ENCODE assay signal across 18 cellular contexts in the genomic region with DNA sequence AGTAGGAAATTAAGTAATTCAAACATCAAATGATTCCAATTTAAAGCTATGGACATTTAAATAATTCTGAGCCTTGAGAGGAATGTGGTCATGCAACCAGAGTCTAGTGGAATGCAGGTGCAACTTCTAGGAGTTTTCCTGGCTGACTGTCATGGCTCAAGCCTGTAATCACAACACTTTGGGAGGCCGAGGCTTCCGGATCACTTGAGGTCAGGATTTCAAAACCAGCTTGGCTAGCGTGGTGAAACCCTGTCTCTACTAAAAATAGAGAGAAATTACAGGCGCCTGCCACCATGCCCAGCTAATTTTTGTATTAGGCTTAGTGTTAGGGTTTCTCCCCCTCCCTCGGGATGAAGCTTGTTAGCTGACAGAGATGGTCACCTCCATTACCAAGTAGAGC. TPM values are rescaled to one million over a fixed set of nuclear protein-coding genes. Genes with fewer than 3 reads are reported as not detected.
A peak's percentile ranks its signal among the peaks of the same experiment; 100 is the strongest.
DNase-seq lines count a peak whose midpoint lies in the region; ATAC-seq and TF ChIP-seq lines count a peak whose summit lies in the region.
"Had no signal": no experiment of that assay in that cellular context is flagged by ENCODE, and none has a peak within 500 bp of the region (broad histone marks: within the 10 kb centered on the region; RNA-seq: fewer than 3 reads in every experiment).

No MANE protein-coding gene starts in this region.

- no peaks in the 10 kb centered on the region for H3K36me3 ChIP-seq in gastrocnemius medialis
- H3K36me3 ChIP-seq: breast epithelium had no signal

- H3K27me3 ChIP-seq in gastrocnemius medialis = no peaks in the 10 kb centered on the region
- H3K27me3 ChIP-seq: breast epithelium, sigmoid colon had no signal

- ATAC-seq in WTC11 (no peak), gastrocnemius medialis (peak; percentile 89 to 90), GM18868 (IDR thresholded peaks at IDR 0.05; ENCODE audit: unreplicated experiment) (no peak)

- H3K4me3 Mint-ChIP-seq in WTC11 = no peak overlapping the region

- TF ChIP-seq CTCF in WTC11 (IDR thresholded peaks at IDR 0.05) (no peak), gastrocnemius medialis (IDR thresholded peaks at IDR 0.05 in 4 of 5, conservative IDR thresholded peaks at IDR 0.05 in 1 of 5) (no peak)

- no peaks in the 10 kb centered on the region for H3K9me3 Mint-ChIP-seq in WTC11

- no peaks in the 10 kb centered on the region for H3K9me3 ChIP-seq in gastrocnemius medialis
- H3K9me3 ChIP-seq: breast epithelium, sigmoid colon had no signal

- intact Hi-C loops in gastrocnemius medialis (cut with DNase I; ENCODE audit: low total_unique reads) = loop anchor here (2.0 to 10.0 kb wide), 2 partner anchors 37 to 571 kb away; a partner anchor contains a TSS

- H3K36me3 Mint-ChIP-seq in WTC11 = peaks cover 6% of the 10 kb centered on the region; the same call in 1 of the 2 replicates

- H3K4me1 Mint-ChIP-seq in WTC11 = peaks cover 35% of the 10 kb centered on the region

- H3K4me1 ChIP-seq in gastrocnemius medialis = peaks cover 25 to 27% of the 10 kb centered on the region in 2 donors
- H3K4me1 ChIP-seq: breast epithelium had no signal

- CTCF ChIA-PET in WTC11 (lab: Charles Lee) = no interaction called here

- no peak overlapping the region for H3K4me3 ChIP-seq in gastrocnemius medialis
- H3K4me3 ChIP-seq: breast epithelium, sigmoid colon had no signal

- TF ChIP-seq POLR2A in gastrocnemius medialis (IDR thresholded peaks at IDR 0.05) = no peak

- DNase-seq in SKM-1 treated with dmso at 0.1 percent for 144 hours (lab: John Stamatoyannopoulos, UW; ENCODE audit: unreplicated experiment) (peak; percentile 32), SKM-1 (lab: John Stamatoyannopoulos, UW; ENCODE audit: unreplicated experiment) (no peak), WTC11 (ENCODE audit: low spot score) (no peak), islet precursor cell (peak; percentile 71), gastrocnemius medialis (peak; percentile 63 to 85), NCI-H1930 (lab: John Stamatoyannopoulos, UW) (no peak)
- DNase-seq in stimulated activated naive CD4-positive, alpha-beta T cell (lab: John Stamatoyannopoulos, UW) = no peak
- DNase-seq: 8988T; activated CD4-positive, alpha-beta memory T cell treated with anti-CD3 and anti-CD28 coated beads, Interleukin-2, amount 10 ng/mL, durations not matched to agents 7 days and 5 days; activated gamma-delta T cell; foreskin melanocyte; NCI-H1694; NCI-H524 treated with DMSO at 0.1 percent for 48 hours; sigmoid colon; stimulated activated naive CD4-positive, alpha-beta T cell treated with Interleukin-2 at 50 U/mL for 16 hours; T1000 had no signal

- POLR2A ChIA-PET in WTC11 (lab: Charles Lee) = no interaction called here

- peak overlapping the region; percentile 80 to 88 (median 84) for H3K27ac ChIP-seq in gastrocnemius medialis
- H3K27ac ChIP-seq: breast epithelium, sigmoid colon had no signal

- in situ Hi-C loops in gastrocnemius medialis (cut with MboI; ENCODE audit: low sequenced_read_pairs in 4 of 4) = no loop called here

- H3K27me3 Mint-ChIP-seq in WTC11 (ENCODE audit: low read depth) = peaks cover 8% of the 10 kb centered on the region
- H3K27me3 Mint-ChIP-seq: activated CD4-positive, alpha-beta memory T cell treated with anti-CD3 and anti-CD28 coated beads, Interleukin-2, amount 10 ng/mL, durations not matched to agents 7 days and 5 days had no signal

- peak overlapping the region; percentile 89 for H3K27ac Mint-ChIP-seq in WTC11

TF ChIP-seq in WTC11, 78 proteins besides CTCF, POLR2A, EP300 and RAD21:
- TF ChIP-seq, protein P1, sequence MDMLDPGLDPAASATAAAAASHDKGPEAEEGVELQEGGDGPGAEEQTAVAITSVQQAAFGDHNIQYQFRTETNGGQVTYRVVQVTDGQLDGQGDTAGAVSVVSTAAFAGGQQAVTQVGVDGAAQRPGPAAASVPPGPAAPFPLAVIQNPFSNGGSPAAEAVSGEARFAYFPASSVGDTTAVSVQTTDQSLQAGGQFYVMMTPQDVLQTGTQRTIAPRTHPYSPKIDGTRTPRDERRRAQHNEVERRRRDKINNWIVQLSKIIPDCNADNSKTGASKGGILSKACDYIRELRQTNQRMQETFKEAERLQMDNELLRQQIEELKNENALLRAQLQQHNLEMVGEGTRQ (CRISPR knock-in tag; IDR thresholded peaks at IDR 0.05) = no peak
- TF ChIP-seq ZNF219 (CRISPR knock-in tag; IDR thresholded peaks at IDR 0.05; ENCODE audit: borderline replicate concordance) = no peak
- no peak for TF ChIP-seq CREB1 (CRISPR knock-in tag; IDR thresholded peaks at IDR 0.05)
- no peak for TF ChIP-seq TEAD4 (CRISPR knock-in tag; IDR thresholded peaks at IDR 0.05)
- no peak for TF ChIP-seq RELA (CRISPR knock-in tag; IDR thresholded peaks at IDR 0.05; ENCODE audit: borderline replicate concordance)
- no peak for TF ChIP-seq SMAD3 (CRISPR knock-in tag; IDR thresholded peaks at IDR 0.05; ENCODE audit: borderline replicate concordance)
- TF ChIP-seq, protein P2, sequence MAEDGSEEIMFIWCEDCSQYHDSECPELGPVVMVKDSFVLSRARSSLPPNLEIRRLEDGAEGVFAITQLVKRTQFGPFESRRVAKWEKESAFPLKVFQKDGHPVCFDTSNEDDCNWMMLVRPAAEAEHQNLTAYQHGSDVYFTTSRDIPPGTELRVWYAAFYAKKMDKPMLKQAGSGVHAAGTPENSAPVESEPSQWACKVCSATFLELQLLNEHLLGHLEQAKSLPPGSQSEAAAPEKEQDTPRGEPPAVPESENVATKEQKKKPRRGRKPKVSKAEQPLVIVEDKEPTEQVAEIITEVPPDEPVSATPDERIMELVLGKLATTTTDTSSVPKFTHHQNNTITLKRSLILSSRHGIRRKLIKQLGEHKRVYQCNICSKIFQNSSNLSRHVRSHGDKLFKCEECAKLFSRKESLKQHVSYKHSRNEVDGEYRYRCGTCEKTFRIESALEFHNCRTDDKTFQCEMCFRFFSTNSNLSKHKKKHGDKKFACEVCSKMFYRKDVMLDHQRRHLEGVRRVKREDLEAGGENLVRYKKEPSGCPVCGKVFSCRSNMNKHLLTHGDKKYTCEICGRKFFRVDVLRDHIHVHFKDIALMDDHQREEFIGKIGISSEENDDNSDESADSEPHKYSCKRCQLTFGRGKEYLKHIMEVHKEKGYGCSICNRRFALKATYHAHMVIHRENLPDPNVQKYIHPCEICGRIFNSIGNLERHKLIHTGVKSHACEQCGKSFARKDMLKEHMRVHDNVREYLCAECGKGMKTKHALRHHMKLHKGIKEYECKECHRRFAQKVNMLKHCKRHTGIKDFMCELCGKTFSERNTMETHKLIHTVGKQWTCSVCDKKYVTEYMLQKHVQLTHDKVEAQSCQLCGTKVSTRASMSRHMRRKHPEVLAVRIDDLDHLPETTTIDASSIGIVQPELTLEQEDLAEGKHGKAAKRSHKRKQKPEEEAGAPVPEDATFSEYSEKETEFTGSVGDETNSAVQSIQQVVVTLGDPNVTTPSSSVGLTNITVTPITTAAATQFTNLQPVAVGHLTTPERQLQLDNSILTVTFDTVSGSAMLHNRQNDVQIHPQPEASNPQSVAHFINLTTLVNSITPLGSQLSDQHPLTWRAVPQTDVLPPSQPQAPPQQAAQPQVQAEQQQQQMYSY (CRISPR knock-in tag; IDR thresholded peaks at IDR 0.05) = no peak
- no peak for TF ChIP-seq ZNF138 (CRISPR knock-in tag; conservative IDR thresholded peaks at IDR 0.05)
- no peak for TF ChIP-seq IRF2 (CRISPR knock-in tag; IDR thresholded peaks at IDR 0.05; ENCODE audit: borderline replicate concordance, low read depth)
- TF ChIP-seq NR3C1 (CRISPR knock-in tag; conservative IDR thresholded peaks at IDR 0.05; ENCODE audit: low read depth) = no peak
- TF ChIP-seq, protein P3, sequence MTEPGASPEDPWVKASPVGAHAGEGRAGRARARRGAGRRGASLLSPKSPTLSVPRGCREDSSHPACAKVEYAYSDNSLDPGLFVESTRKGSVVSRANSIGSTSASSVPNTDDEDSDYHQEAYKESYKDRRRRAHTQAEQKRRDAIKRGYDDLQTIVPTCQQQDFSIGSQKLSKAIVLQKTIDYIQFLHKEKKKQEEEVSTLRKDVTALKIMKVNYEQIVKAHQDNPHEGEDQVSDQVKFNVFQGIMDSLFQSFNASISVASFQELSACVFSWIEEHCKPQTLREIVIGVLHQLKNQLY (CRISPR knock-in tag; IDR thresholded peaks at IDR 0.05) = no peak
- no peak for TF ChIP-seq ZNF232 (CRISPR knock-in tag; IDR thresholded peaks at IDR 0.05)
- TF ChIP-seq, protein P4, sequence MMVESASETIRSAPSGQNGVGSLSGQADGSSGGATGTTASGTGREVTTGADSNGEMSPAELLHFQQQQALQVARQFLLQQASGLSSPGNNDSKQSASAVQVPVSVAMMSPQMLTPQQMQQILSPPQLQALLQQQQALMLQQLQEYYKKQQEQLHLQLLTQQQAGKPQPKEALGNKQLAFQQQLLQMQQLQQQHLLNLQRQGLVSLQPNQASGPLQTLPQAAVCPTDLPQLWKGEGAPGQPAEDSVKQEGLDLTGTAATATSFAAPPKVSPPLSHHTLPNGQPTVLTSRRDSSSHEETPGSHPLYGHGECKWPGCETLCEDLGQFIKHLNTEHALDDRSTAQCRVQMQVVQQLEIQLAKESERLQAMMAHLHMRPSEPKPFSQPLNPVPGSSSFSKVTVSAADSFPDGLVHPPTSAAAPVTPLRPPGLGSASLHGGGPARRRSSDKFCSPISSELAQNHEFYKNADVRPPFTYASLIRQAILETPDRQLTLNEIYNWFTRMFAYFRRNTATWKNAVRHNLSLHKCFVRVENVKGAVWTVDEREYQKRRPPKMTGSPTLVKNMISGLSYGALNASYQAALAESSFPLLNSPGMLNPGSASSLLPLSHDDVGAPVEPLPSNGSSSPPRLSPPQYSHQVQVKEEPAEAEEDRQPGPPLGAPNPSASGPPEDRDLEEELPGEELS (CRISPR knock-in tag; IDR thresholded peaks at IDR 0.05) = no peak
- no peak for TF ChIP-seq ZNF416 (CRISPR knock-in tag; IDR thresholded peaks at IDR 0.05)
- TF ChIP-seq FOXJ3 (CRISPR knock-in tag; IDR thresholded peaks at IDR 0.05; ENCODE audit: borderline replicate concordance) = no peak
TF ChIP-seq in WTC11: peak in this region for 0.

RNA-seq across cellular contexts. Expression of a gene that starts 6.4 kb away (rescaled TPM):
- total RNA-seq in WTC11 (2021) = 47.1 to 59.2 TPM (median 49.2 TPM) in 3 replicates
- total RNA-seq in gastrocnemius medialis = 10 to 100 TPM in 1 of 4 donors, 1 to 10 TPM in 3; 3.4 to 12.9 (median 7.9) TPM

RNA-seq across cellular contexts. Expression of a gene that starts 36.2 kb away (rescaled TPM):
- total RNA-seq in WTC11 (2021) (34.6 to 40.3 TPM (median 35.0 TPM) in 3 replicates), gastrocnemius medialis (1 to 10 TPM; 4.0 to 6.2 (median 4.8) TPM)

Comparison
In these comparisons a context has a peak if more than half of its experiments do, and no peak if none do; other contexts are left out.
1. DNase-seq: peak in SKM-1 treated with dmso at 0.1 percent for 144 hours (single experiment), islet precursor cell (single experiment) and gastrocnemius medialis (2 of 2); none in SKM-1 (single experiment), WTC11 (single experiment), NCI-H1930 (0 of 2) and stimulated activated naive CD4-positive, alpha-beta T cell (0 of 6).
2. ATAC-seq: peak in gastrocnemius medialis (2 of 2); none in WTC11 (single experiment) and GM18868 (single experiment).